1 cellular context compared by ENCODE assay signal in genomic region chr5:6785861-6786180, GRCh38.
TF ChIP-seq lines count a peak whose summit lies in the region.

No MANE protein-coding gene starts in this region.

TF ChIP-seq in IMR-90, 13 proteins besides CTCF, POLR2A, EP300 and RAD21:
- TF ChIP-seq BHLHE40 (IDR thresholded peaks at IDR 0.05; ENCODE audit: low read depth, low read length) (no peak), FOS (IDR thresholded peaks at IDR 0.05; ENCODE audit: low read depth, low read length) (no peak), NFE2L2 (IDR thresholded peaks at IDR 0.05; ENCODE audit: low read depth, low read length) (no peak), CHD1 (IDR thresholded peaks at IDR 0.05; ENCODE audit: low read depth, low read length) (no peak), SMC3 (IDR thresholded peaks at IDR 0.05; ENCODE audit: low read depth, low read length) (no peak), MAFK (IDR thresholded peaks at IDR 0.05; ENCODE audit: low read depth, low read length) (no peak), RCOR1 (IDR thresholded peaks at IDR 0.05; ENCODE audit: insufficient replicate concordance, low read length) (no peak), MAZ (IDR thresholded peaks at IDR 0.05; ENCODE audit: borderline replicate concordance, low read depth, low read length) (no peak), CEBPB (IDR thresholded peaks at IDR 0.05; ENCODE audit: low read depth, low read length) (no peak), RFX5 (IDR thresholded peaks at IDR 0.05; ENCODE audit: low read depth, low read length) (no peak), USF2 (IDR thresholded peaks at IDR 0.05; ENCODE audit: low read depth, low read length) (no peak), MXI1 (IDR thresholded peaks at IDR 0.05; ENCODE audit: borderline replicate concordance, low read depth, low read length) (no peak)
- TF ChIP-seq, protein P1, sequence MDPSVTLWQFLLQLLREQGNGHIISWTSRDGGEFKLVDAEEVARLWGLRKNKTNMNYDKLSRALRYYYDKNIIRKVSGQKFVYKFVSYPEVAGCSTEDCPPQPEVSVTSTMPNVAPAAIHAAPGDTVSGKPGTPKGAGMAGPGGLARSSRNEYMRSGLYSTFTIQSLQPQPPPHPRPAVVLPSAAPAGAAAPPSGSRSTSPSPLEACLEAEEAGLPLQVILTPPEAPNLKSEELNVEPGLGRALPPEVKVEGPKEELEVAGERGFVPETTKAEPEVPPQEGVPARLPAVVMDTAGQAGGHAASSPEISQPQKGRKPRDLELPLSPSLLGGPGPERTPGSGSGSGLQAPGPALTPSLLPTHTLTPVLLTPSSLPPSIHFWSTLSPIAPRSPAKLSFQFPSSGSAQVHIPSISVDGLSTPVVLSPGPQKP (IDR thresholded peaks at IDR 0.05; ENCODE audit: borderline replicate concordance, low read depth, low read length) = no peak
